Comparison of ENCODE assay signal across 23 cellular contexts in the genomic region with DNA sequence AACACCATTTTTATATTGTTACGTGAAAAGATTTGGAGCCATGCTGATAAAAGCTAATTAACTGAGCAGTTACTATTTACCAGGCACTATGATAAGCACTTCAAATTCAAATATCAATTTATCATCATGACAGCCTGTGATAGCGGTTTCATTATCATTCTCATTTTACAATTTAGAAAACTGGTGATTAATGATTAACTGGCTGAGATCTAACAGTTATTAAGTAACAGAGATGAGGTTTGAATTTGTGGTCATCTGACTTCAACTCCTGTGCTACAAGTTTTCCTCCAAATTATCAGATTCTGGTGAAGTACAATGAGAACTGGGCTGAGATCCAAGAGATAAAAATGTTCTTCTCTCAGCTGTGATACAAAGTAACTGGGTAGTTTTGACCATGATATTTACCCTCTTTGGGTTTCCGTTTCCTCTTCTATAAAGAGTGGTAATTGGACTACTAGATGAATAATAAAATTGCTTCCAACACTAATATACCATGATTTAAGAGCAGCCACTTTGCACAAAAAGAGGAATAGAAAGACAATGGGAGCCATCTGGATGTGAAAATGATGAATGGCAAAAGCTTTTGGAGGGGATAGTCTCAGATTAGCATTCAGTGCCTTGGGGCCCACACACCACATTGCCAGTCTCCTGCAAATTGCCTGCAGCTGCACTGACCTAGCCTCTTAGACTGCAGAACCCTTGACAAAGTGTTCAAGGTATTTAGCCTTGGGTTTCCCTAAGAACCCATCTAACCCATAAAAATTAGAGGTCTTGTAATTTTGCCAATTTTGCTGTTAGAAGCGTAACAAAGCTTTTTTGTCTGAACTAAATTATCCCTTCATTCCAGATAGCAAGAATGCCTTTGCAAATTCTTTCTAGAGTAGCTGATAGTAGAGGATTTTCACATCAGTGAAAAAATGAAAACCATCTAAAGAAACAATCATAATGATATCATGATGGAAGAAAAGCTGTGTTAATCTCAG.
DNase-seq lines count a peak whose midpoint lies in the region; ATAC-seq and TF ChIP-seq lines count a peak whose summit lies in the region.
"Had no signal": no experiment of that assay in that cellular context is flagged by ENCODE, and none has a peak within 500 bp of the region (broad histone marks: within the 10 kb centered on the region; RNA-seq: fewer than 3 reads in every experiment).

No MANE protein-coding gene starts in this region.

- no peaks in the 10 kb centered on the region for H3F3A ChIP-seq in neural progenitor cell (ENCODE audit: low read depth)

- no peak for TF ChIP-seq CTCF in neural progenitor cell (IDR thresholded peaks at IDR 0.05)

- no peaks in the 10 kb centered on the region for H3K4me1 ChIP-seq in neural progenitor cell
- H3K4me1 ChIP-seq: colonic mucosa, upper lobe of right lung had no signal

- no peak overlapping the region for H3K4me3 ChIP-seq in neural progenitor cell
- H3K4me3 ChIP-seq: colonic mucosa, upper lobe of right lung had no signal

- no peak for ATAC-seq in HG03460 (IDR thresholded peaks at IDR 0.05; ENCODE audit: unreplicated experiment)
- ATAC-seq: naive thymus-derived CD8-positive, alpha-beta T cell; upper lobe of right lung had no signal

- no peak overlapping the region for H3K27ac ChIP-seq in neural progenitor cell
- H3K27ac ChIP-seq: 22Rv1, colonic mucosa, HL-60, upper lobe of right lung had no signal

- no peaks in the 10 kb centered on the region for H4K20me1 ChIP-seq in neural progenitor cell (ENCODE audit: low read depth)

- no peaks in the 10 kb centered on the region for H3K27me3 Mint-ChIP-seq in neural progenitor cell (ENCODE audit: insufficient read depth, low read depth)

- peak; percentile 6 for DNase-seq in DMS53 (lab: John Stamatoyannopoulos, UW)
- DNase-seq in DMS53 treated with DMSO at 0.1 percent for 48 hours (lab: John Stamatoyannopoulos, UW; ENCODE audit: unreplicated experiment) = no peak
- peak; percentile 78 for DNase-seq in NOMO-1 treated with DMSO at 0.1 percent for 48 hours (lab: John Stamatoyannopoulos, UW; ENCODE audit: unreplicated experiment)
- DNase-seq in astrocyte of the hippocampus (ENCODE audit: low read depth, low spot score) = peak; percentile 20
- peak; percentile 70 for DNase-seq in renal cortical epithelial cell (ENCODE audit: low read depth)
- DNase-seq in neural progenitor cell (ENCODE audit: low spot score) = no peak
- DNase-seq in stimulated activated CD4-positive, alpha-beta T cell treated with anti-CD3 and anti-CD28 coated beads, Interleukin-12 subunit alpha, Interleukin-12 subunit beta, amount 100 ng/mL, for 4 hours = no peak
- DNase-seq: activated CD4-positive, CD25-positive, alpha-beta regulatory T cell treated with anti-CD3 and anti-CD28 coated beads, Interleukin-2, amount 50 U/mL, for 72 hours; activated naive CD4-positive, alpha-beta T cell treated with anti-CD3 and anti-CD28 coated beads, Interleukin-2, amount 50 U/mL, for 16 hours; activated T-cell treated with anti-CD3 and anti-CD28 coated beads, Interleukin-2, amount 50 U/mL, for 48 hours; Calu3; colonic mucosa; HCEC 1CT; mesendoderm; MM.1S; naive thymus-derived CD8-positive, alpha-beta T cell; NCI-H2029 treated with DMSO at 0.1 percent for 48 hours; NCI-H510A; stimulated activated CD4-positive, alpha-beta T cell treated with anti-CD3 and anti-CD28 coated beads, Interleukin-4, amount 100 ng/mL, for 1 hour; upper lobe of right lung had no signal

- H3K4me3 Mint-ChIP-seq in neural progenitor cell = no peak overlapping the region
- H3K4me3 Mint-ChIP-seq: naive thymus-derived CD8-positive, alpha-beta T cell had no signal

- H3K4me2 ChIP-seq in neural progenitor cell = no peak overlapping the region

- no peaks in the 10 kb centered on the region for H3K4me1 Mint-ChIP-seq in neural progenitor cell
- H3K4me1 Mint-ChIP-seq: naive thymus-derived CD8-positive, alpha-beta T cell had no signal

- no peak overlapping the region for H2AFZ ChIP-seq in neural progenitor cell (replicated peaks)

- no peak overlapping the region for H3K9ac ChIP-seq in neural progenitor cell

- H3K79me2 ChIP-seq in neural progenitor cell (ENCODE audit: low read depth) = no peaks in the 10 kb centered on the region

- H3K36me3 Mint-ChIP-seq in neural progenitor cell = no peaks in the 10 kb centered on the region

- no peaks in the 10 kb centered on the region for H3K36me3 ChIP-seq in neural progenitor cell
- H3K36me3 ChIP-seq: colonic mucosa, upper lobe of right lung had no signal

- H3K9me3 ChIP-seq in neural progenitor cell (ENCODE audit: low read depth) = no peaks in the 10 kb centered on the region
- H3K9me3 ChIP-seq: colonic mucosa, upper lobe of right lung had no signal

- H3K9me3 Mint-ChIP-seq in neural progenitor cell = no peaks in the 10 kb centered on the region

- H3K27ac Mint-ChIP-seq in neural progenitor cell = no peak overlapping the region
- H3K27ac Mint-ChIP-seq: naive thymus-derived CD8-positive, alpha-beta T cell had no signal

- H3K27me3 ChIP-seq in neural progenitor cell = no peaks in the 10 kb centered on the region
- H3K27me3 ChIP-seq: colonic mucosa, upper lobe of right lung had no signal

Comparison
In these comparisons a context has a peak if more than half of its experiments do, and no peak if none do; other contexts are left out.
1. DNase-seq: peak in DMS53 (single experiment), NOMO-1 treated with DMSO at 0.1 percent for 48 hours (single experiment), astrocyte of the hippocampus (single experiment) and renal cortical epithelial cell (single experiment); none in DMS53 treated with DMSO at 0.1 percent for 48 hours (single experiment), neural progenitor cell (single experiment) and stimulated activated CD4-positive, alpha-beta T cell treated with anti-CD3 and anti-CD28 coated beads, Interleukin-12 subunit alpha, Interleukin-12 subunit beta, amount 100 ng/mL, for 4 hours (single experiment).